2 cellular contexts compared by ENCODE assay signal in the genomic region with DNA sequence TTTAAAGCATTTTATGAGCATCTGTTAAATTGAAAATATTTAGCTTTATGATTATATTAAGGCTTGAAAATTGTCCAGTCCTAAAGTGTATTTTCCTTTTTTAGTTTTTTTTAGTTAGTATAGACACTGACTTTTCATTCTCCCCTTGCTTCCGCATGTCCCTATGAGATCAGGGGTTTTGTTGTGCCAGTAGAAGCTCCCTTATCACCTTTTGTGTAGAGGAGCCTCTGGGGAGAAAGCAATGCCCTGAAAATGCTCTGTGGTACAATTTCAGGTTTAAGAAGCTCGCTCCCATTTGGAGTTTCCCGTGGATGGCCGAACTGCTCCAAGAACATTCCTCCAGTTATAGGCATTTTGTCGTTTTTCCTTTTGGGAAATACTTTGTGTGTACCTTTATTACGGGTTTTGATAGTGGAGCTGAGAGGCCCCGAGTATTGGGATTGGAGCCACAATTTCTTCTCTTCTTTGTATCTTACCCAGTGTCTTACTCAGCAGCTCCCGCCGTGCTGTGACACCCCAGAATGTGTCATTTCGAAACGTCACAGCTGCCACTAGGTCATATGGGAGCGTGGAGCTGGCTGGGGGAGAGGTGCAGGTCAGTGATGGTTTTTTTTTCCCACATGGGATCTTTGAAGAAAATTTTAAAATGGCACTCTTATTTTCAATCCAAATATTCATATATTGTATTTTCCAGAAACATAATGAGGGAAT.
TF ChIP-seq lines count a peak whose summit lies in the region.

No MANE protein-coding gene starts in this region.

TF ChIP-seq in HepG2, 621 proteins besides CTCF, POLR2A, EP300 and RAD21 (continues in another document):
- TF ChIP-seq ZNF329 (CRISPR knock-in tag; IDR thresholded peaks at IDR 0.05; ENCODE audit: low read depth) (no peak), ZNF350 (CRISPR knock-in tag; IDR thresholded peaks at IDR 0.05; ENCODE audit: borderline replicate concordance, low read depth) (0 out of 2 replicates have a peak, but pooled peaks have one; percentile 27), REL (CRISPR knock-in tag; conservative IDR thresholded peaks at IDR 0.05) (no peak), SIX1 (CRISPR knock-in tag; IDR thresholded peaks at IDR 0.05; ENCODE audit: borderline replicate concordance) (no peak), ADNP (CRISPR knock-in tag; IDR thresholded peaks at IDR 0.05) (no peak), NFATC3 (CRISPR knock-in tag; IDR thresholded peaks at IDR 0.05) (no peak), ZFP36 (IDR thresholded peaks at IDR 0.05; ENCODE audit: borderline replicate concordance, low read depth, low read length, partially characterized antibody) (no peak), PHF21A (CRISPR knock-in tag; IDR thresholded peaks at IDR 0.05) (0 out of 2 replicates have a peak, but pooled peaks have one; percentile 1), TOE1 (CRISPR knock-in tag; IDR thresholded peaks at IDR 0.05) (no peak), KDM5A (IDR thresholded peaks at IDR 0.05; ENCODE audit: borderline replicate concordance, low read length) (no peak), SNRNP70 (IDR thresholded peaks at IDR 0.05; ENCODE audit: low read depth, low read length) (no peak), DNMT3B (CRISPR knock-in tag; conservative IDR thresholded peaks at IDR 0.05) (no peak), THAP11 (CRISPR knock-in tag; IDR thresholded peaks at IDR 0.05) (no peak), ZSCAN29 (CRISPR knock-in tag; conservative IDR thresholded peaks at IDR 0.05) (no peak), HNF4G (IDR thresholded peaks at IDR 0.05; ENCODE audit: borderline replicate concordance, low read depth, low read length) (no peak), HNF4G (CRISPR knock-in tag; IDR thresholded peaks at IDR 0.05; ENCODE audit: borderline replicate concordance, low read depth) (no peak), ZNF251 (CRISPR knock-in tag; IDR thresholded peaks at IDR 0.05) (no peak), KLF9 (CRISPR knock-in tag; IDR thresholded peaks at IDR 0.05; ENCODE audit: low read depth) (no peak)
- TF ChIP-seq, protein P1, sequence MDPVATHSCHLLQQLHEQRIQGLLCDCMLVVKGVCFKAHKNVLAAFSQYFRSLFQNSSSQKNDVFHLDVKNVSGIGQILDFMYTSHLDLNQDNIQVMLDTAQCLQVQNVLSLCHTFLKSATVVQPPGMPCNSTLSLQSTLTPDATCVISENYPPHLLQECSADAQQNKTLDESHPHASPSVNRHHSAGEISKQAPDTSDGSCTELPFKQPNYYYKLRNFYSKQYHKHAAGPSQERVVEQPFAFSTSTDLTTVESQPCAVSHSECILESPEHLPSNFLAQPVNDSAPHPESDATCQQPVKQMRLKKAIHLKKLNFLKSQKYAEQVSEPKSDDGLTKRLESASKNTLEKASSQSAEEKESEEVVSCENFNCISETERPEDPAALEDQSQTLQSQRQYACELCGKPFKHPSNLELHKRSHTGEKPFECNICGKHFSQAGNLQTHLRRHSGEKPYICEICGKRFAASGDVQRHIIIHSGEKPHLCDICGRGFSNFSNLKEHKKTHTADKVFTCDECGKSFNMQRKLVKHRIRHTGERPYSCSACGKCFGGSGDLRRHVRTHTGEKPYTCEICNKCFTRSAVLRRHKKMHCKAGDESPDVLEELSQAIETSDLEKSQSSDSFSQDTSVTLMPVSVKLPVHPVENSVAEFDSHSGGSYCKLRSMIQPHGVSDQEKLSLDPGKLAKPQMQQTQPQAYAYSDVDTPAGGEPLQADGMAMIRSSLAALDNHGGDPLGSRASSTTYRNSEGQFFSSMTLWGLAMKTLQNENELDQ (CRISPR knock-in tag; IDR thresholded peaks at IDR 0.05; ENCODE audit: borderline replicate concordance): no peak
- TF ChIP-seq, protein P2, sequence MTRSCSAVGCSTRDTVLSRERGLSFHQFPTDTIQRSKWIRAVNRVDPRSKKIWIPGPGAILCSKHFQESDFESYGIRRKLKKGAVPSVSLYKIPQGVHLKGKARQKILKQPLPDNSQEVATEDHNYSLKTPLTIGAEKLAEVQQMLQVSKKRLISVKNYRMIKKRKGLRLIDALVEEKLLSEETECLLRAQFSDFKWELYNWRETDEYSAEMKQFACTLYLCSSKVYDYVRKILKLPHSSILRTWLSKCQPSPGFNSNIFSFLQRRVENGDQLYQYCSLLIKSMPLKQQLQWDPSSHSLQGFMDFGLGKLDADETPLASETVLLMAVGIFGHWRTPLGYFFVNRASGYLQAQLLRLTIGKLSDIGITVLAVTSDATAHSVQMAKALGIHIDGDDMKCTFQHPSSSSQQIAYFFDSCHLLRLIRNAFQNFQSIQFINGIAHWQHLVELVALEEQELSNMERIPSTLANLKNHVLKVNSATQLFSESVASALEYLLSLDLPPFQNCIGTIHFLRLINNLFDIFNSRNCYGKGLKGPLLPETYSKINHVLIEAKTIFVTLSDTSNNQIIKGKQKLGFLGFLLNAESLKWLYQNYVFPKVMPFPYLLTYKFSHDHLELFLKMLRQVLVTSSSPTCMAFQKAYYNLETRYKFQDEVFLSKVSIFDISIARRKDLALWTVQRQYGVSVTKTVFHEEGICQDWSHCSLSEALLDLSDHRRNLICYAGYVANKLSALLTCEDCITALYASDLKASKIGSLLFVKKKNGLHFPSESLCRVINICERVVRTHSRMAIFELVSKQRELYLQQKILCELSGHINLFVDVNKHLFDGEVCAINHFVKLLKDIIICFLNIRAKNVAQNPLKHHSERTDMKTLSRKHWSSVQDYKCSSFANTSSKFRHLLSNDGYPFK (CRISPR knock-in tag; IDR thresholded peaks at IDR 0.05; ENCODE audit: borderline replicate concordance): no peak
- TF ChIP-seq, protein P3, sequence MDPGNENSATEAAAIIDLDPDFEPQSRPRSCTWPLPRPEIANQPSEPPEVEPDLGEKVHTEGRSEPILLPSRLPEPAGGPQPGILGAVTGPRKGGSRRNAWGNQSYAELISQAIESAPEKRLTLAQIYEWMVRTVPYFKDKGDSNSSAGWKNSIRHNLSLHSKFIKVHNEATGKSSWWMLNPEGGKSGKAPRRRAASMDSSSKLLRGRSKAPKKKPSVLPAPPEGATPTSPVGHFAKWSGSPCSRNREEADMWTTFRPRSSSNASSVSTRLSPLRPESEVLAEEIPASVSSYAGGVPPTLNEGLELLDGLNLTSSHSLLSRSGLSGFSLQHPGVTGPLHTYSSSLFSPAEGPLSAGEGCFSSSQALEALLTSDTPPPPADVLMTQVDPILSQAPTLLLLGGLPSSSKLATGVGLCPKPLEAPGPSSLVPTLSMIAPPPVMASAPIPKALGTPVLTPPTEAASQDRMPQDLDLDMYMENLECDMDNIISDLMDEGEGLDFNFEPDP (CRISPR knock-in tag; conservative IDR thresholded peaks at IDR 0.05): 0 out of 2 replicates have a peak, but pooled peaks have one; percentile 35
- TF ChIP-seq, protein P4, sequence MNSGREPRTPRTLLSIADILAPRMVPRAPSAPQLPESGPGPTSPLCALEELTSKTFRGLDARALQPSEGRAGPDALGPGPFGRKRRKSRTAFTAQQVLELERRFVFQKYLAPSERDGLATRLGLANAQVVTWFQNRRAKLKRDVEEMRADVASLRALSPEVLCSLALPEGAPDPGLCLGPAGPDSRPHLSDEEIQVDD (CRISPR knock-in tag; IDR thresholded peaks at IDR 0.05; ENCODE audit: borderline replicate concordance): no peak
- TF ChIP-seq, protein P5, sequence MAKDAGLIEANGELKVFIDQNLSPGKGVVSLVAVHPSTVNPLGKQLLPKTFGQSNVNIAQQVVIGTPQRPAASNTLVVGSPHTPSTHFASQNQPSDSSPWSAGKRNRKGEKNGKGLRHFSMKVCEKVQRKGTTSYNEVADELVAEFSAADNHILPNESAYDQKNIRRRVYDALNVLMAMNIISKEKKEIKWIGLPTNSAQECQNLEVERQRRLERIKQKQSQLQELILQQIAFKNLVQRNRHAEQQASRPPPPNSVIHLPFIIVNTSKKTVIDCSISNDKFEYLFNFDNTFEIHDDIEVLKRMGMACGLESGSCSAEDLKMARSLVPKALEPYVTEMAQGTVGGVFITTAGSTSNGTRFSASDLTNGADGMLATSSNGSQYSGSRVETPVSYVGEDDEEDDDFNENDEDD (CRISPR knock-in tag; IDR thresholded peaks at IDR 0.05; ENCODE audit: borderline replicate concordance): no peak

TF ChIP-seq in GM23338, 12 proteins besides CTCF, POLR2A, EP300 and RAD21:
- TF ChIP-seq EZH2 (IDR thresholded peaks at IDR 0.05; ENCODE audit: low read depth, unreplicated experiment) (no peak), STAT1 (IDR thresholded peaks at IDR 0.05; ENCODE audit: unreplicated experiment) (no peak), JUNB (IDR thresholded peaks at IDR 0.05; ENCODE audit: unreplicated experiment) (no peak), POLR2AphosphoS5 (IDR thresholded peaks at IDR 0.05; ENCODE audit: low read depth) (no peak), NANOG (IDR thresholded peaks at IDR 0.05; ENCODE audit: borderline replicate concordance) (no peak)
- TF ChIP-seq, protein P6, sequence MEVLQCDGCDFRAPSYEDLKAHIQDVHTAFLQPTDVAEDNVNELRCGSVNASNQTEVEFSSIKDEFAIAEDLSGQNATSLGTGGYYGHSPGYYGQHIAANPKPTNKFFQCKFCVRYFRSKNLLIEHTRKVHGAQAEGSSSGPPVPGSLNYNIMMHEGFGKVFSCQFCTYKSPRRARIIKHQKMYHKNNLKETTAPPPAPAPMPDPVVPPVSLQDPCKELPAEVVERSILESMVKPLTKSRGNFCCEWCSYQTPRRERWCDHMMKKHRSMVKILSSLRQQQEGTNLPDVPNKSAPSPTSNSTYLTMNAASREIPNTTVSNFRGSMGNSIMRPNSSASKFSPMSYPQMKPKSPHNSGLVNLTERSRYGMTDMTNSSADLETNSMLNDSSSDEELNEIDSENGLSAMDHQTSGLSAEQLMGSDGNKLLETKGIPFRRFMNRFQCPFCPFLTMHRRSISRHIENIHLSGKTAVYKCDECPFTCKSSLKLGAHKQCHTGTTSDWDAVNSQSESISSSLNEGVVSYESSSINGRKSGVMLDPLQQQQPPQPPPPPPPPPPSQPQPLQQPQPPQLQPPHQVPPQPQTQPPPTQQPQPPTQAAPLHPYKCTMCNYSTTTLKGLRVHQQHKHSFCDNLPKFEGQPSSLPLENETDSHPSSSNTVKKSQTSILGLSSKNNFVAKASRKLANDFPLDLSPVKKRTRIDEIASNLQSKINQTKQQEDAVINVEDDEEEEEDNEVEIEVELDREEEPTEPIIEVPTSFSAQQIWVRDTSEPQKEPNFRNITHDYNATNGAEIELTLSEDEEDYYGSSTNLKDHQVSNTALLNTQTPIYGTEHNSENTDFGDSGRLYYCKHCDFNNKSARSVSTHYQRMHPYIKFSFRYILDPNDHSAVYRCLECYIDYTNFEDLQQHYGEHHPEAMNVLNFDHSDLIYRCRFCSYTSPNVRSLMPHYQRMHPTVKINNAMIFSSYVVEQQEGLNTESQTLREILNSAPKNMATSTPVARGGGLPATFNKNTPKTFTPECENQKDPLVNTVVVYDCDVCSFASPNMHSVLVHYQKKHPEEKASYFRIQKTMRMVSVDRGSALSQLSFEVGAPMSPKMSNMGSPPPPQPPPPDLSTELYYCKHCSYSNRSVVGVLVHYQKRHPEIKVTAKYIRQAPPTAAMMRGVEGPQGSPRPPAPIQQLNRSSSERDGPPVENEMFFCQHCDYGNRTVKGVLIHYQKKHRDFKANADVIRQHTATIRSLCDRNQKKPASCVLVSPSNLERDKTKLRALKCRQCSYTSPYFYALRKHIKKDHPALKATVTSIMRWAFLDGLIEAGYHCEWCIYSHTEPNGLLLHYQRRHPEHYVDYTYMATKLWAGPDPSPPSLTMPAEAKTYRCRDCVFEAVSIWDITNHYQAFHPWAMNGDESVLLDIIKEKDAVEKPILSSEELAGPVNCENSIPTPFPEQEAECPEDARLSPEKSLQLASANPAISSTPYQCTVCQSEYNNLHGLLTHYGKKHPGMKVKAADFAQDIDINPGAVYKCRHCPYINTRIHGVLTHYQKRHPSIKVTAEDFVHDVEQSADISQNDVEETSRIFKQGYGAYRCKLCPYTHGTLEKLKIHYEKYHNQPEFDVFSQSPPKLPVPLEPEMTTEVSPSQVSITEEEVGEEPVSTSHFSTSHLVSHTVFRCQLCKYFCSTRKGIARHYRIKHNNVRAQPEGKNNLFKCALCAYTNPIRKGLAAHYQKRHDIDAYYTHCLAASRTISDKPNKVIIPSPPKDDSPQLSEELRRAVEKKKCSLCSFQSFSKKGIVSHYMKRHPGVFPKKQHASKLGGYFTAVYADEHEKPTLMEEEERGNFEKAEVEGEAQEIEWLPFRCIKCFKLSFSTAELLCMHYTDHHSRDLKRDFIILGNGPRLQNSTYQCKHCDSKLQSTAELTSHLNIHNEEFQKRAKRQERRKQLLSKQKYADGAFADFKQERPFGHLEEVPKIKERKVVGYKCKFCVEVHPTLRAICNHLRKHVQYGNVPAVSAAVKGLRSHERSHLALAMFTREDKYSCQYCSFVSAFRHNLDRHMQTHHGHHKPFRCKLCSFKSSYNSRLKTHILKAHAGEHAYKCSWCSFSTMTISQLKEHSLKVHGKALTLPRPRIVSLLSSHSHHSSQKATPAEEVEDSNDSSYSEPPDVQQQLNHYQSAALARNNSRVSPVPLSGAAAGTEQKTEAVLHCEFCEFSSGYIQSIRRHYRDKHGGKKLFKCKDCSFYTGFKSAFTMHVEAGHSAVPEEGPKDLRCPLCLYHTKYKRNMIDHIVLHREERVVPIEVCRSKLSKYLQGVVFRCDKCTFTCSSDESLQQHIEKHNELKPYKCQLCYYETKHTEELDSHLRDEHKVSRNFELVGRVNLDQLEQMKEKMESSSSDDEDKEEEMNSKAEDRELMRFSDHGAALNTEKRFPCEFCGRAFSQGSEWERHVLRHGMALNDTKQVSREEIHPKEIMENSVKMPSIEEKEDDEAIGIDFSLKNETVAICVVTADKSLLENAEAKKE (CRISPR knock-in tag; IDR thresholded peaks at IDR 0.05): no peak
- TF ChIP-seq, protein P7, sequence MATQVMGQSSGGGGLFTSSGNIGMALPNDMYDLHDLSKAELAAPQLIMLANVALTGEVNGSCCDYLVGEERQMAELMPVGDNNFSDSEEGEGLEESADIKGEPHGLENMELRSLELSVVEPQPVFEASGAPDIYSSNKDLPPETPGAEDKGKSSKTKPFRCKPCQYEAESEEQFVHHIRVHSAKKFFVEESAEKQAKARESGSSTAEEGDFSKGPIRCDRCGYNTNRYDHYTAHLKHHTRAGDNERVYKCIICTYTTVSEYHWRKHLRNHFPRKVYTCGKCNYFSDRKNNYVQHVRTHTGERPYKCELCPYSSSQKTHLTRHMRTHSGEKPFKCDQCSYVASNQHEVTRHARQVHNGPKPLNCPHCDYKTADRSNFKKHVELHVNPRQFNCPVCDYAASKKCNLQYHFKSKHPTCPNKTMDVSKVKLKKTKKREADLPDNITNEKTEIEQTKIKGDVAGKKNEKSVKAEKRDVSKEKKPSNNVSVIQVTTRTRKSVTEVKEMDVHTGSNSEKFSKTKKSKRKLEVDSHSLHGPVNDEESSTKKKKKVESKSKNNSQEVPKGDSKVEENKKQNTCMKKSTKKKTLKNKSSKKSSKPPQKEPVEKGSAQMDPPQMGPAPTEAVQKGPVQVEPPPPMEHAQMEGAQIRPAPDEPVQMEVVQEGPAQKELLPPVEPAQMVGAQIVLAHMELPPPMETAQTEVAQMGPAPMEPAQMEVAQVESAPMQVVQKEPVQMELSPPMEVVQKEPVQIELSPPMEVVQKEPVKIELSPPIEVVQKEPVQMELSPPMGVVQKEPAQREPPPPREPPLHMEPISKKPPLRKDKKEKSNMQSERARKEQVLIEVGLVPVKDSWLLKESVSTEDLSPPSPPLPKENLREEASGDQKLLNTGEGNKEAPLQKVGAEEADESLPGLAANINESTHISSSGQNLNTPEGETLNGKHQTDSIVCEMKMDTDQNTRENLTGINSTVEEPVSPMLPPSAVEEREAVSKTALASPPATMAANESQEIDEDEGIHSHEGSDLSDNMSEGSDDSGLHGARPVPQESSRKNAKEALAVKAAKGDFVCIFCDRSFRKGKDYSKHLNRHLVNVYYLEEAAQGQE (IDR thresholded peaks at IDR 0.05; ENCODE audit: unreplicated experiment): no peak
- TF ChIP-seq, protein P8, sequence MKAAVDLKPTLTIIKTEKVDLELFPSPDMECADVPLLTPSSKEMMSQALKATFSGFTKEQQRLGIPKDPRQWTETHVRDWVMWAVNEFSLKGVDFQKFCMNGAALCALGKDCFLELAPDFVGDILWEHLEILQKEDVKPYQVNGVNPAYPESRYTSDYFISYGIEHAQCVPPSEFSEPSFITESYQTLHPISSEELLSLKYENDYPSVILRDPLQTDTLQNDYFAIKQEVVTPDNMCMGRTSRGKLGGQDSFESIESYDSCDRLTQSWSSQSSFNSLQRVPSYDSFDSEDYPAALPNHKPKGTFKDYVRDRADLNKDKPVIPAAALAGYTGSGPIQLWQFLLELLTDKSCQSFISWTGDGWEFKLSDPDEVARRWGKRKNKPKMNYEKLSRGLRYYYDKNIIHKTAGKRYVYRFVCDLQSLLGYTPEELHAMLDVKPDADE (IDR thresholded peaks at IDR 0.05): no peak
